Comparison of ENCODE assay signal across 1 cellular context in the genomic region with DNA sequence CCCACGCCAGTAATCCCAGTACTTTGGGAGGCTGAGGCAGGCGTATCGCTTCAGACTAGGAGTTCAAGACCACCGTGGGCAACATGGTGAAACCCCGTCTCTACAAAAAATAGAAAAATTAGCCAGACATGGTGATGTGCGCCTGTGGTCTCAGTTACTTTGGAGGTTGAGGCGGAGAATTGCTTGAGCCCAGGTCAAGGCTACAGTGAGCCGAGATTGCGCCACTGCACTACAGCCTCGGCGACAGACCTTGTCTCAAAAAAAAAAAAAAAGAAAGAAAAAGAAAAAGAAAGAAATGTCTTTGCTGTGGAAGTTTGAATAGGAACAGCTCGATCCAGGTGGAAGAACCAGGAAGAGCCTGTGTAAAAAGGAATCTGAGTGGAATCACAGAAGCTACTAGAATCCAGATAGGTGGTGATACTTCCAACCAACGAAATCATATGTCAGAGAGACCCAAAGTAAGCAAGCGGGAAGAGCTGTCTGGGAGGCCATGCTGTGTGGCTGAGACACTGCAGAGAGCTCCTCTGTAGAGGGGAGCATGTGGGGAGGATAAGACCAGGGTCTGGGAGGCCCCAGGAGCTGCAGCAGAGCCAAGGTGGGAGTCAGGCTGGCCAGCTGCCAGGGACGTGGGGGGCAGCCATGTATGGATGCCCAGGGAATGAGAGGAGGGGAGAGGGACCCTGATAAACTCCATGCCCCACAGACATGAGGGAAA.
A peak's percentile ranks its signal among the peaks of the same experiment; 100 is the strongest.
TF ChIP-seq lines count a peak whose summit lies in the region.

No MANE protein-coding gene starts in this region.

TF ChIP-seq in HEK293, 187 proteins besides CTCF, POLR2A, EP300 and RAD21 (continued from another document):
- TF ChIP-seq, protein P1, sequence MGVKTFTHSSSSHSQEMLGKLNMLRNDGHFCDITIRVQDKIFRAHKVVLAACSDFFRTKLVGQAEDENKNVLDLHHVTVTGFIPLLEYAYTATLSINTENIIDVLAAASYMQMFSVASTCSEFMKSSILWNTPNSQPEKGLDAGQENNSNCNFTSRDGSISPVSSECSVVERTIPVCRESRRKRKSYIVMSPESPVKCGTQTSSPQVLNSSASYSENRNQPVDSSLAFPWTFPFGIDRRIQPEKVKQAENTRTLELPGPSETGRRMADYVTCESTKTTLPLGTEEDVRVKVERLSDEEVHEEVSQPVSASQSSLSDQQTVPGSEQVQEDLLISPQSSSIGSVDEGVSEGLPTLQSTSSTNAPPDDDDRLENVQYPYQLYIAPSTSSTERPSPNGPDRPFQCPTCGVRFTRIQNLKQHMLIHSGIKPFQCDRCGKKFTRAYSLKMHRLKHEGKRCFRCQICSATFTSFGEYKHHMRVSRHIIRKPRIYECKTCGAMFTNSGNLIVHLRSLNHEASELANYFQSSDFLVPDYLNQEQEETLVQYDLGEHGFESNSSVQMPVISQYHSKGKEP (tag by site-specific recombination; IDR thresholded peaks at IDR 0.05) = no peak
- TF ChIP-seq, protein P2, sequence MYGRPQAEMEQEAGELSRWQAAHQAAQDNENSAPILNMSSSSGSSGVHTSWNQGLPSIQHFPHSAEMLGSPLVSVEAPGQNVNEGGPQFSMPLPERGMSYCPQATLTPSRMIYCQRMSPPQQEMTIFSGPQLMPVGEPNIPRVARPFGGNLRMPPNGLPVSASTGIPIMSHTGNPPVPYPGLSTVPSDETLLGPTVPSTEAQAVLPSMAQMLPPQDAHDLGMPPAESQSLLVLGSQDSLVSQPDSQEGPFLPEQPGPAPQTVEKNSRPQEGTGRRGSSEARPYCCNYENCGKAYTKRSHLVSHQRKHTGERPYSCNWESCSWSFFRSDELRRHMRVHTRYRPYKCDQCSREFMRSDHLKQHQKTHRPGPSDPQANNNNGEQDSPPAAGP (tag by site-specific recombination; IDR thresholded peaks at IDR 0.05) = no peak
- TF ChIP-seq GLIS1 (tag by site-specific recombination; IDR thresholded peaks at IDR 0.05) (peak; percentile 61), ZNF121 (tag by site-specific recombination; IDR thresholded peaks at IDR 0.05) (no peak), ZNF132 (tag by site-specific recombination; IDR thresholded peaks at IDR 0.05; ENCODE audit: borderline replicate concordance) (no peak)
- TF ChIP-seq, protein P3, sequence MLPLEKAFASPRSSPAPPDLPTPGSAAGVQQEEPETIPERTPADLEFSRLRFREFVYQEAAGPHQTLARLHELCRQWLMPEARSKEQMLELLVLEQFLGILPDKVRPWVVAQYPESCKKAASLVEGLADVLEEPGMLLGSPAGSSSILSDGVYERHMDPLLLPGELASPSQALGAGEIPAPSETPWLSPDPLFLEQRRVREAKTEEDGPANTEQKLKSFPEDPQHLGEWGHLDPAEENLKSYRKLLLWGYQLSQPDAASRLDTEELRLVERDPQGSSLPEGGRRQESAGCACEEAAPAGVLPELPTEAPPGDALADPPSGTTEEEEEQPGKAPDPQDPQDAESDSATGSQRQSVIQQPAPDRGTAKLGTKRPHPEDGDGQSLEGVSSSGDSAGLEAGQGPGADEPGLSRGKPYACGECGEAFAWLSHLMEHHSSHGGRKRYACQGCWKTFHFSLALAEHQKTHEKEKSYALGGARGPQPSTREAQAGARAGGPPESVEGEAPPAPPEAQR (tag by site-specific recombination; IDR thresholded peaks at IDR 0.05) = no peak
